In the genomic region with DNA sequence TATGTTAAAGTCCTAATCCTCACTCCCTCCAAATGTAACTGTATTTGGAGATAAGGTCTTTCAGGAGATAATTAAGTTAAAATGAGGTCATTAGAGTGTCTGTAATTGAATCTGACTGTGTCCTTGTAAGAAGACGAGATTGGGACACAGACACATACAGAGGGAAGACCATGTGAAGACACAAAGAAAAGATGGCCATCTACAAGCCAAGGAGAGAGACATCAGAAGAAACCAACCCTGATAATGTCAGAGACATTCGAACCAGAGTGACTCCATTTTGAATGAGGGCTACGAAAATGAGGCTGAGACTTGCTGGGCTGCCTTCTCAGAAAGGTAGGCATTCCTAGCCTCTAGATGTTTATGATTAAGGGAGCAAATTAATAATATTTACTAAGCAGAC, we compare ENCODE assay signal across 11 cellular contexts. TPM values are rescaled to one million over a fixed set of nuclear protein-coding genes. Genes with fewer than 3 reads are reported as not detected.
DNase-seq lines count a peak whose midpoint lies in the region; ATAC-seq and TF ChIP-seq lines count a peak whose summit lies in the region.
"Had no signal": no experiment of that assay in that cellular context is flagged by ENCODE, and none has a peak within 500 bp of the region (broad histone marks: within the 10 kb centered on the region; RNA-seq: fewer than 3 reads in every experiment).

No MANE protein-coding gene starts in this region.

- TF ChIP-seq CTCF in activated CD8-positive, alpha-beta T cell treated with anti-CD3 and anti-CD28 coated beads for 36 hours (IDR thresholded peaks at IDR 0.05), result no peak
- no peak for TF ChIP-seq CTCF in left lung (IDR thresholded peaks at IDR 0.05)
- no peak for TF ChIP-seq CTCF in thoracic aorta (IDR thresholded peaks at IDR 0.05)

- intact Hi-C loops in activated naive CD4-positive, alpha-beta T cell treated with anti-CD3 and anti-CD28 coated beads for 36 hours (cut with micrococcal nuclease), result loop anchor here (1.0 kb wide), 1 partner anchor 30 kb away; no protein-coding TSS in a partner anchor
- intact Hi-C loops in activated CD8-positive, alpha-beta T cell treated with anti-CD3 and anti-CD28 coated beads for 36 hours (cut with micrococcal nuclease), result no loop called here
- intact Hi-C loops in left lung (cut with DNase I), result no loop called here

- ATAC-seq in activated CD8-positive, alpha-beta T cell treated with anti-CD3 and anti-CD28 coated beads for 36 hours, result no peak
- ATAC-seq in left lung (no peak), thoracic aorta (ENCODE audit: insufficient number of reproducible peaks, low FRiP score, low read depth) (no peak), esophagus mucosa (no peak)
- ATAC-seq: Panc1 had no signal

- H3K27ac ChIP-seq in left lung (peak overlapping the region; percentile 60 to 79), thoracic aorta (peak overlapping the region in 1 of 2 donors; percentile 45)

- H3K9me3 Mint-ChIP-seq in activated naive CD4-positive, alpha-beta T cell treated with anti-CD3 and anti-CD28 coated beads for 36 hours, result no peaks in the 10 kb centered on the region
- H3K9me3 Mint-ChIP-seq in activated CD8-positive, alpha-beta T cell treated with anti-CD3 and anti-CD28 coated beads for 36 hours, result peaks cover 2% of the 10 kb centered on the region

- H3K27me3 Mint-ChIP-seq in activated naive CD4-positive, alpha-beta T cell treated with anti-CD3 and anti-CD28 coated beads for 36 hours (ENCODE audit: low read depth), result no peaks in the 10 kb centered on the region
- H3K27me3 Mint-ChIP-seq in activated CD8-positive, alpha-beta T cell treated with anti-CD3 and anti-CD28 coated beads for 36 hours, result no peaks in the 10 kb centered on the region

- CTCF ChIA-PET in activated naive CD4-positive, alpha-beta T cell treated with anti-CD3 and anti-CD28 coated beads for 36 hours (lab: Charles Lee), result no interaction called here
- CTCF ChIA-PET in activated CD8-positive, alpha-beta T cell treated with anti-CD3 and anti-CD28 coated beads for 36 hours (lab: Charles Lee), result interaction anchor here (1.7 kb wide), 1 partner anchor 10 kb away, joined by 3 read pairs; no protein-coding TSS in a partner anchor

- peaks cover 0 to 20% of the 10 kb centered on the region in 2 donors for H3K36me3 ChIP-seq in left lung
- no peaks in the 10 kb centered on the region for H3K36me3 ChIP-seq in thoracic aorta

- H3K27ac Mint-ChIP-seq in activated naive CD4-positive, alpha-beta T cell treated with anti-CD3 and anti-CD28 coated beads for 36 hours, result peak overlapping the region; percentile 76
- H3K27ac Mint-ChIP-seq in activated CD8-positive, alpha-beta T cell treated with anti-CD3 and anti-CD28 coated beads for 36 hours, result peak overlapping the region; percentile 89

- H3K4me1 ChIP-seq in left lung, result peaks cover 0 to 49% of the 10 kb centered on the region in 2 donors
- peaks cover 18 to 28% of the 10 kb centered on the region in 2 donors for H3K4me1 ChIP-seq in thoracic aorta (ENCODE audit: control insufficient read depth in 1 of 2, low read depth in 2 of 2)

- peaks cover 6% of the 10 kb centered on the region for H3K36me3 Mint-ChIP-seq in activated naive CD4-positive, alpha-beta T cell treated with anti-CD3 and anti-CD28 coated beads for 36 hours (ENCODE audit: low read depth)
- H3K36me3 Mint-ChIP-seq in activated CD8-positive, alpha-beta T cell treated with anti-CD3 and anti-CD28 coated beads for 36 hours (ENCODE audit: low read depth), result peaks cover 14% of the 10 kb centered on the region

- peak overlapping the region; percentile 57 for H3K4me3 Mint-ChIP-seq in activated naive CD4-positive, alpha-beta T cell treated with anti-CD3 and anti-CD28 coated beads for 36 hours
- peak overlapping the region; percentile 84 for H3K4me3 Mint-ChIP-seq in activated CD8-positive, alpha-beta T cell treated with anti-CD3 and anti-CD28 coated beads for 36 hours

- H3K9me3 ChIP-seq in left lung (no peaks in the 10 kb centered on the region), thoracic aorta (no peaks in the 10 kb centered on the region)

- peaks cover 22% of the 10 kb centered on the region for H3K4me1 Mint-ChIP-seq in activated naive CD4-positive, alpha-beta T cell treated with anti-CD3 and anti-CD28 coated beads for 36 hours (ENCODE audit: low read depth)
- H3K4me1 Mint-ChIP-seq in activated CD8-positive, alpha-beta T cell treated with anti-CD3 and anti-CD28 coated beads for 36 hours (ENCODE audit: low read depth), result peaks cover 29% of the 10 kb centered on the region

- H3K27me3 ChIP-seq in left lung (no peaks in the 10 kb centered on the region), thoracic aorta (replicated peaks; ENCODE audit: insufficient read depth) (no peaks in the 10 kb centered on the region)

- DNase-seq in activated naive CD4-positive, alpha-beta T cell treated with anti-CD3 and anti-CD28 coated beads for 36 hours, result no peak
- no peak for DNase-seq in activated naive CD4-positive, alpha-beta T cell (lab: John Stamatoyannopoulos, UW)
- DNase-seq in activated CD8-positive, alpha-beta T cell treated with anti-CD3 and anti-CD28 coated beads for 36 hours, result no peak
- no peak for DNase-seq in left lung
- no peak for DNase-seq in thoracic aorta (ENCODE audit: low spot score)
- DNase-seq in epidermal melanocyte (ENCODE audit: insufficient read length, low spot score), result no peak
- no peak for DNase-seq in ACHN
- DNase-seq: hypothalamus, NCI-H1092 treated with DMSO at 0.1 percent for 48 hours had no signal

- POLR2A ChIA-PET in activated CD8-positive, alpha-beta T cell treated with anti-CD3 and anti-CD28 coated beads for 36 hours (lab: Charles Lee), result no interaction called here

- H3K4me3 ChIP-seq in left lung (no peak overlapping the region), thoracic aorta (peak overlapping the region; percentile 72)

- in situ Hi-C loops in ACHN (cut with HindIII; ENCODE audit: low pct_ligation_motif_present, low pct_unique_long_range_greater_than_20kb, low sequenced_read_pairs), result no loop called here

RNA-seq across cellular contexts. Expression of a gene that starts 0.5 kb away (rescaled TPM):
- total RNA-seq in activated naive CD4-positive, alpha-beta T cell treated with anti-CD3 and anti-CD28 coated beads for 36 hours, result 1 to 10 TPM; 7.3 to 8.2 TPM
- total RNA-seq in activated CD8-positive, alpha-beta T cell treated with anti-CD3 and anti-CD28 coated beads for 36 hours, result 10 to 100 TPM; 13.1 to 13.6 TPM
- total RNA-seq in left lung (10 to 100 TPM; 32.4 to 42.4 TPM), thoracic aorta (10 to 100 TPM; 11.3 to 23.2 TPM), esophagus mucosa (4.6 TPM)

RNA-seq across cellular contexts. Expression of a gene that starts 30.9 kb away (rescaled TPM):
- total RNA-seq in activated naive CD4-positive, alpha-beta T cell treated with anti-CD3 and anti-CD28 coated beads for 36 hours, result 1 to 10 TPM; 2.9 to 3.1 TPM
- 10 to 100 TPM; 13.6 to 14.6 TPM for total RNA-seq in activated CD8-positive, alpha-beta T cell treated with anti-CD3 and anti-CD28 coated beads for 36 hours
- total RNA-seq in left lung, result 10 to 100 TPM; 13.5 to 18.7 TPM
- 10 to 100 TPM; 10.2 TPM for total RNA-seq in thoracic aorta
- 50.9 TPM for total RNA-seq in esophagus mucosa
